Comparison of ENCODE assay signal across 9 cellular contexts in genomic region chr5:61167382-61167781, GRCh38. TPM values are rescaled to one million over a fixed set of nuclear protein-coding genes. Genes with fewer than 3 reads are reported as not detected.
A peak's percentile ranks its signal among the peaks of the same experiment; 100 is the strongest.
DNase-seq lines count a peak whose midpoint lies in the region; ATAC-seq and TF ChIP-seq lines count a peak whose summit lies in the region.
"Had no signal": no experiment of that assay in that cellular context is flagged by ENCODE, and none has a peak within 500 bp of the region (broad histone marks: within the 10 kb centered on the region; RNA-seq: fewer than 3 reads in every experiment).

No MANE protein-coding gene starts in this region.

- peak; percentile 54 for DNase-seq in MCF 10A (ENCODE audit: unreplicated experiment)
- DNase-seq in breast epithelium (ENCODE audit: low spot score in 2 of 2), result no peak
- peak; percentile 34 for DNase-seq in PC-3
- peak; percentile 50 for DNase-seq in fibroblast of villous mesenchyme (ENCODE audit: low read depth)
- DNase-seq in thyroid gland, result peak; percentile 44 to 48
- no peak for DNase-seq in SHP77 treated with DMSO at 0.1 percent for 48 hours (lab: John Stamatoyannopoulos, UW)
- no peak for DNase-seq in NCI-H2029 (lab: John Stamatoyannopoulos, UW)

- no peak overlapping the region for H3K27ac Mint-ChIP-seq in MCF 10A (ENCODE audit: low read depth, unreplicated experiment)

- H3F3A ChIP-seq in PC-3 (ENCODE audit: low read length, unreplicated experiment), result no peaks in the 10 kb centered on the region

- H2AFZ ChIP-seq in PC-3 (ENCODE audit: low read length), result no peak overlapping the region

- H3K36me3 ChIP-seq in breast epithelium (no peaks in the 10 kb centered on the region), PC-3 (ENCODE audit: low read depth, low read length) (no peaks in the 10 kb centered on the region), thyroid gland (no peaks in the 10 kb centered on the region)

- no peaks in the 10 kb centered on the region for H4K20me1 ChIP-seq in PC-3 (ENCODE audit: low read length)

- no TSS peak for BruUV-seq in MCF 10A (replicated peaks; lab: Mats Ljungman, UMichigan)
- no TSS peak for BruUV-seq in PC-3 (replicated peaks; lab: Mats Ljungman, UMichigan)

- H3K4me3 ChIP-seq in breast epithelium, result no peak overlapping the region
- H3K4me3 ChIP-seq in PC-3 (ENCODE audit: low read length), result no peak overlapping the region
- no peak overlapping the region for H3K4me3 ChIP-seq in fibroblast of villous mesenchyme (ENCODE audit: low read depth, low read length)
- H3K4me3 ChIP-seq in thyroid gland (replicated peaks in 1 of 3), result no peak overlapping the region
- H3K4me3 ChIP-seq: SJSA1 had no signal

- H3K9me2 ChIP-seq in PC-3 (replicated peaks; ENCODE audit: low read length), result no peaks in the 10 kb centered on the region

- H3K9ac ChIP-seq in PC-3 (ENCODE audit: low read length), result no peak overlapping the region

- POLR2A ChIA-PET in MCF 10A (lab: Yijun Ruan, JAX) (no interaction called here), PC-3 (lab: Charles Lee; ENCODE audit: unreplicated experiment) (no interaction called here)

- 51 to 56% methylated on average over 4 of the region's 4 CpGs for WGBS in thyroid gland, 2 donors

- H3K27me3 ChIP-seq in breast epithelium (no peaks in the 10 kb centered on the region), PC-3 (ENCODE audit: low read length) (no peaks in the 10 kb centered on the region), thyroid gland (no peaks in the 10 kb centered on the region)
- H3K27me3 ChIP-seq: SJSA1 had no signal

- no peak overlapping the region for H3K4me3 Mint-ChIP-seq in MCF 10A (ENCODE audit: unreplicated experiment)

- TF ChIP-seq CTCF in MCF 10A (IDR thresholded peaks at IDR 0.05; ENCODE audit: unreplicated experiment), result peak; percentile 50
- no peak for TF ChIP-seq CTCF in breast epithelium (IDR thresholded peaks at IDR 0.05)
- peak; percentile 58 for TF ChIP-seq CTCF in PC-3 (conservative IDR thresholded peaks at IDR 0.05; ENCODE audit: low read depth, low read length)
- TF ChIP-seq CTCF in fibroblast of villous mesenchyme (IDR thresholded peaks at IDR 0.05; ENCODE audit: insufficient read depth, low read depth, low read length), result peak; percentile 44
- TF ChIP-seq CTCF in thyroid gland (IDR thresholded peaks at IDR 0.05), result peak in 5 of 6 experiments; percentile 19 to 56 (median 53)

- CTCF ChIA-PET in MCF 10A (lab: Yijun Ruan, JAX) (interaction anchor here (0.6 to 3.4 kb wide), 8 partner anchors 11 to 491 kb away, joined by 3 to 26 read pairs (median 5); no protein-coding TSS in a partner anchor), PC-3 (lab: Charles Lee) (no interaction called here)

- intact Hi-C loops in MCF 10A (cut with micrococcal nuclease), result loop anchor here (1.0 to 5.0 kb wide), 4 partner anchors 164 to 767 kb away; no protein-coding TSS in a partner anchor
- intact Hi-C loops in breast epithelium (cut with DNase I; ENCODE audit: low total_unique reads), result no loop called here
- intact Hi-C loops in PC-3 (cut with micrococcal nuclease), result loop anchor here (5.0 kb wide), 1 partner anchor 490 kb away; no protein-coding TSS in a partner anchor
- intact Hi-C loops in thyroid gland (cut with DNase I), result loop anchor here (10.0 kb wide), 1 partner anchor 487 kb away; no protein-coding TSS in a partner anchor

- H3K4me1 ChIP-seq in breast epithelium (peaks cover 0 to 4% of the 10 kb centered on the region in 2 donors), PC-3 (ENCODE audit: insufficient read depth, low read length) (peaks cover 14% of the 10 kb centered on the region), thyroid gland (peaks cover 5 to 10% of the 10 kb centered on the region in 2 donors)

- H3K27me3 Mint-ChIP-seq in MCF 10A (ENCODE audit: insufficient read depth, unreplicated experiment), result no peaks in the 10 kb centered on the region

- ATAC-seq in PC-3, result no peak
- ATAC-seq in HG03378 (IDR thresholded peaks at IDR 0.05; ENCODE audit: unreplicated experiment), result no peak

- H3K4me2 ChIP-seq in PC-3 (ENCODE audit: low read length), result no peak overlapping the region

- H3K9me3 ChIP-seq in breast epithelium, result no peaks in the 10 kb centered on the region
- no peaks in the 10 kb centered on the region for H3K9me3 ChIP-seq in PC-3 (ENCODE audit: low read length)
- H3K9me3 ChIP-seq in thyroid gland, result no peaks in the 10 kb centered on the region
- H3K9me3 ChIP-seq: SJSA1 had no signal

- H3K36me3 Mint-ChIP-seq in MCF 10A (ENCODE audit: insufficient read depth, unreplicated experiment), result peaks cover 2% of the 10 kb centered on the region

- TF ChIP-seq POLR2A in breast epithelium (IDR thresholded peaks at IDR 0.05), result no peak
- no peak for TF ChIP-seq POLR2A in thyroid gland (IDR thresholded peaks at IDR 0.05)

- H3K4me1 Mint-ChIP-seq in MCF 10A (ENCODE audit: insufficient read depth, unreplicated experiment), result peaks cover 8% of the 10 kb centered on the region

- no peaks in the 10 kb centered on the region for H3K9me3 Mint-ChIP-seq in MCF 10A (ENCODE audit: unreplicated experiment)

- H3K27ac ChIP-seq in breast epithelium (no peak overlapping the region), PC-3 (ENCODE audit: low read length) (no peak overlapping the region), thyroid gland (no peak overlapping the region)
- H3K27ac ChIP-seq: SJSA1 had no signal

- H3K79me2 ChIP-seq in PC-3 (ENCODE audit: low read length), result peaks cover 19% of the 10 kb centered on the region

RNA-seq across cellular contexts. Expression of gene SMIM15, which starts 5.1 kb away (rescaled TPM):
- total RNA-seq in MCF 10A (2022) (92.5 and 95.8 TPM in 2 replicates), breast epithelium (10 to 100 TPM; 31.4 to 34.0 (median 31.8) TPM), PC-3 (2014; rRNA removed) (61.7 and 76.3 TPM in 2 replicates), fibroblast of villous mesenchyme (38.0 and 39.3 TPM in 2 replicates), thyroid gland (10 to 100 TPM; 37.4 to 55.9 (median 41.2) TPM)

Comparison
In these comparisons a context has a peak if more than half of its experiments do, and no peak if none do; other contexts are left out.
1. DNase-seq: peak in MCF 10A (single experiment), PC-3 (single experiment), fibroblast of villous mesenchyme (single experiment) and thyroid gland (2 of 2); none in breast epithelium (0 of 2), SHP77 treated with DMSO at 0.1 percent for 48 hours (single experiment) and NCI-H2029 (single experiment).
2. CTCF ChIP-seq: peak in MCF 10A (single experiment), PC-3 (single experiment), fibroblast of villous mesenchyme (single experiment) and thyroid gland (5 of 6); none in breast epithelium (0 of 3).